2 cellular contexts compared by ENCODE assay signal in genomic region chr12:52904509-52905300, GRCh38.
TF ChIP-seq lines count a peak whose summit lies in the region.

Gene KRT8, minus strand, starts transcription at chr12:52905076. Its CDS starts 95 bp downstream, at chr12:52904981.

TF ChIP-seq in HCT116, 20 proteins besides CTCF, POLR2A, EP300 and RAD21:
- TF ChIP-seq POLR2AphosphoS5 (IDR thresholded peaks at IDR 0.05; ENCODE audit: low read depth, low read length) (peak; percentile 98), YY1 (IDR thresholded peaks at IDR 0.05; ENCODE audit: extremely low read depth, insufficient replicate concordance, low read depth, low read length) (peak; percentile 30), ZBTB33 (IDR thresholded peaks at IDR 0.05; ENCODE audit: extremely low read depth, insufficient replicate concordance, low read length) (peak; percentile 42), TCF7L2 (IDR thresholded peaks at IDR 0.05; ENCODE audit: borderline replicate concordance, extremely low read depth, insufficient read depth, insufficient read length) (peak; percentile 8), ZFX (IDR thresholded peaks at IDR 0.05) (peak; percentile 12; the same call in 1 of the 2 replicates)

TF ChIP-seq in K562, 482 proteins besides CTCF, POLR2A, EP300 and RAD21 (continues in another document):
- TF ChIP-seq RB1 (IDR thresholded peaks at IDR 0.05; ENCODE audit: low read depth) (peak; percentile 77), ELF1 (tag; IDR thresholded peaks at IDR 0.05) (peak; percentile 7; the same call in 1 of the 2 replicates), ZNF592 (IDR thresholded peaks at IDR 0.05) (peak; percentile 72), EP400 (IDR thresholded peaks at IDR 0.05) (0 out of 2 replicates have a peak, but pooled peaks have one; percentile 19), UBTF (IDR thresholded peaks at IDR 0.05; ENCODE audit: borderline replicate concordance in 1 of 2, low read depth in 2 of 2, low read length in 2 of 2) (0 out of 4 replicates have a peak, but pooled peaks have one; percentile 5 to 45), ZNF589 (CRISPR knock-in tag; IDR thresholded peaks at IDR 0.05; ENCODE audit: low read depth) (peak; percentile 57; the same call in 1 of the 2 replicates), MTA1 (IDR thresholded peaks at IDR 0.05; ENCODE audit: borderline replicate concordance) (peak; percentile 24; the same call in 1 of the 2 replicates), CREM (IDR thresholded peaks at IDR 0.05; ENCODE audit: low read depth) (peak; percentile 51), CHD4 (IDR thresholded peaks at IDR 0.05; ENCODE audit: insufficient read depth, insufficient replicate concordance, low read depth, low read length, poor library complexity, severe bottlenecking) (peak; percentile 22), MEIS2 (IDR thresholded peaks at IDR 0.05; ENCODE audit: partially characterized antibody) (peak; percentile 59), SAP30 (IDR thresholded peaks at IDR 0.05; ENCODE audit: borderline replicate concordance, insufficient read depth, low read depth, low read length, poor library complexity, severe bottlenecking) (peak; percentile 38), PHF8 (IDR thresholded peaks at IDR 0.05; ENCODE audit: borderline replicate concordance, low read length) (peak; percentile 64; the same call in 1 of the 2 replicates), MTA3 (IDR thresholded peaks at IDR 0.05; ENCODE audit: borderline replicate concordance) (peak; percentile 91), NR1H2 (CRISPR knock-in tag; IDR thresholded peaks at IDR 0.05) (0 out of 2 replicates have a peak, but pooled peaks have one; percentile 1), SRF (CRISPR knock-in tag; IDR thresholded peaks at IDR 0.05) (peak in 1 of 2 experiments; percentile 18; a peak in 1 of 4 replicates), BRD9 (IDR thresholded peaks at IDR 0.05; ENCODE audit: low read depth, partially characterized antibody) (peak; percentile 66), PKNOX1 (IDR thresholded peaks at IDR 0.05) (peak; percentile 49; the same call in 1 of the 2 replicates), ZNF263 (CRISPR knock-in tag; IDR thresholded peaks at IDR 0.05; ENCODE audit: borderline replicate concordance) (peak; percentile 42; the same call in 1 of the 2 replicates), FIP1L1 (IDR thresholded peaks at IDR 0.05; ENCODE audit: low read depth, low read length, poor library complexity, severe bottlenecking) (peak; percentile 68), CHCHD3 (CRISPR knock-in tag; IDR thresholded peaks at IDR 0.05) (0 out of 2 replicates have a peak, but pooled peaks have one; percentile 46), TBP (optimal IDR thresholded peaks at IDR 0.05; ENCODE audit: low read depth, low read length) (peak; percentile 89), KDM5B (IDR thresholded peaks at IDR 0.05; ENCODE audit: insufficient replicate concordance, low read depth, low read length) (peak; percentile 97), RBFOX2 (IDR thresholded peaks at IDR 0.05; ENCODE audit: low read depth, low read length) (peak; percentile 93), GTF2A2 (tag; IDR thresholded peaks at IDR 0.05) (peak; percentile 66), SMC3 (conservative IDR thresholded peaks at IDR 0.05; ENCODE audit: insufficient read depth, low read depth, low read length) (0 out of 2 replicates have a peak, but pooled peaks have one; percentile 38), HMBOX1 (IDR thresholded peaks at IDR 0.05) (peak; percentile 49; the same call in 1 of the 2 replicates), L3MBTL2 (IDR thresholded peaks at IDR 0.05) (peak; percentile 22; the same call in 1 of the 2 replicates), MAZ (CRISPR knock-in tag; conservative IDR thresholded peaks at IDR 0.05 in 1 of 2, IDR thresholded peaks at IDR 0.05 in 1 of 2) (peak; percentile 66 to 78), TAF7 (tag; IDR thresholded peaks at IDR 0.05) (peak; percentile 85), ZBTB33 (CRISPR knock-in tag; IDR thresholded peaks at IDR 0.05) (0 out of 2 replicates have a peak, but pooled peaks have one; percentile 24), GTF2E2 (tag; IDR thresholded peaks at IDR 0.05) (peak; percentile 93), CHD1 (IDR thresholded peaks at IDR 0.05; ENCODE audit: low read length) (peak; percentile 62), TAF1 (IDR thresholded peaks at IDR 0.05; ENCODE audit: control insufficient read depth, extremely low read depth, insufficient read depth, low read length, severe bottlenecking) (peak; percentile 93), EGR1 (conservative IDR thresholded peaks at IDR 0.05) (peak; percentile 46), DEAF1 (CRISPR knock-in tag; IDR thresholded peaks at IDR 0.05) (0 out of 2 replicates have a peak, but pooled peaks have one; percentile 32), ATF7 (IDR thresholded peaks at IDR 0.05) (peak; percentile 15; the same call in 1 of the 2 replicates), RCOR1 (IDR thresholded peaks at IDR 0.05; ENCODE audit: borderline replicate concordance in 1 of 2, low read depth in 2 of 2, low read length in 2 of 2) (peak in 1 of 2 experiments; percentile 57; a peak in 2 of 4 replicates), NFYB (IDR thresholded peaks at IDR 0.05; ENCODE audit: extremely low read depth, insufficient read length) (peak; percentile 18), SUPT5H (IDR thresholded peaks at IDR 0.05) (peak; percentile 92), ETV1 (tag; conservative IDR thresholded peaks at IDR 0.05; ENCODE audit: low read depth) (peak; percentile 36; the same call in 1 of the 2 replicates), NONO (IDR thresholded peaks at IDR 0.05; ENCODE audit: low read depth in 2 of 2, low read length in 1 of 2) (peak in 1 of 2 experiments; percentile 60; a peak in 2 of 4 replicates), TFAP4 (CRISPR knock-in tag; IDR thresholded peaks at IDR 0.05; ENCODE audit: borderline replicate concordance) (peak; percentile 49), ZNF511 (CRISPR knock-in tag; IDR thresholded peaks at IDR 0.05) (0 out of 2 replicates have a peak, but pooled peaks have one; percentile 41), GATAD2A (IDR thresholded peaks at IDR 0.05) (0 out of 2 replicates have a peak, but pooled peaks have one; percentile 57), SIN3A (IDR thresholded peaks at IDR 0.05; ENCODE audit: borderline replicate concordance in 2 of 2, control insufficient read depth in 1 of 2, low read depth in 2 of 2, low read length in 2 of 2) (peak in 1 of 2 experiments; percentile 49; a peak in 2 of 4 replicates), POLR2AphosphoS5 (IDR thresholded peaks at IDR 0.05; ENCODE audit: control insufficient read depth, insufficient read depth, low read depth, low read length) (peak; percentile 86), HMGN3 (IDR thresholded peaks at IDR 0.05; ENCODE audit: borderline replicate concordance, extremely low read depth, insufficient read length, low read depth, low read length) (peak; percentile 13)
